ENCODE assay signal across 32 cellular contexts in genomic region chr1:32696041-32696440, GRCh38. TPM values are rescaled to one million over a fixed set of nuclear protein-coding genes. Genes with fewer than 3 reads are reported as not detected.
DNase-seq lines count a peak whose midpoint lies in the region; ATAC-seq and TF ChIP-seq lines count a peak whose summit lies in the region.
"Had no signal": no experiment of that assay in that cellular context is flagged by ENCODE, and none has a peak within 500 bp of the region (broad histone marks: within the 10 kb centered on the region; RNA-seq: fewer than 3 reads in every experiment).

No MANE protein-coding gene starts in this region.

- no peak overlapping the region for H3K27ac Mint-ChIP-seq in activated CD4-positive, alpha-beta T cell treated with anti-CD3 and anti-CD28 coated beads, Interleukin-2, amount 10 ng/mL, durations not matched to agents 24 days and 14 days
- H3K27ac Mint-ChIP-seq: activated naive CD8-positive, alpha-beta T cell; memory B cell; type B pancreatic cell had no signal

- ATAC-seq in upper lobe of right lung: no peak
- ATAC-seq: stimulated activated naive CD8-positive, alpha-beta T cell treated with anti-CD3 and anti-CD28 coated beads, Interleukin-15, amount 100 ng/mL, for 72 hours had no signal

- TF ChIP-seq EP300 in esophagus muscularis mucosa (IDR thresholded peaks at IDR 0.05): no peak

- peaks cover 12% of the 10 kb centered on the region for H3K4me1 Mint-ChIP-seq in activated CD4-positive, alpha-beta T cell treated with anti-CD3 and anti-CD28 coated beads, Interleukin-2, amount 10 ng/mL, durations not matched to agents 24 days and 14 days
- H3K4me1 Mint-ChIP-seq: stimulated activated naive CD8-positive, alpha-beta T cell treated with anti-CD3 and anti-CD28 coated beads, Interleukin-15, amount 100 ng/mL, for 72 hours had no signal

- no peak overlapping the region for H3K4me2 ChIP-seq in mammary epithelial cell (ENCODE audit: insufficient read depth, low read depth, low read length)

- TF ChIP-seq POLR2A in esophagus muscularis mucosa (IDR thresholded peaks at IDR 0.05; ENCODE audit: low read depth): no peak

- 85% methylated on average over 9 of the region's 9 CpGs for WGBS in esophagus muscularis mucosa
- WGBS in mammary epithelial cell (ENCODE audit: low coverage, missing lambda C conversion rate): 95% methylated on average over 9 of the region's 9 CpGs

- no peaks in the 10 kb centered on the region for H3K27me3 ChIP-seq in esophagus muscularis mucosa
- H3K27me3 ChIP-seq in upper lobe of right lung: no peaks in the 10 kb centered on the region
- H3K27me3 ChIP-seq in mammary epithelial cell (ENCODE audit: insufficient read depth, low read length): no peaks in the 10 kb centered on the region
- H3K27me3 ChIP-seq: cardiac muscle cell, pancreas, right atrium auricular region had no signal

- no TSS peak for BruUV-seq in mammary epithelial cell (replicated peaks; lab: Mats Ljungman, UMichigan)

- H3K27ac ChIP-seq in esophagus muscularis mucosa (replicated peaks in 1 of 4) (peak overlapping the region; percentile 81 to 98 (median 96)), upper lobe of right lung (peak overlapping the region; percentile 26), mammary epithelial cell (ENCODE audit: insufficient read depth, low read depth, low read length) (no peak overlapping the region)
- H3K27ac ChIP-seq: 22Rv1, cardiac muscle cell, pancreas, WERI-Rb-1 had no signal

- no peaks in the 10 kb centered on the region for H4K20me1 ChIP-seq in mammary epithelial cell (ENCODE audit: insufficient read depth, low read length)

- CTCF ChIA-PET in mammary epithelial cell (lab: Charles Lee; ENCODE audit: low non-redundant PET): no interaction called here

- H3K9me3 ChIP-seq in esophagus muscularis mucosa (no peaks in the 10 kb centered on the region), upper lobe of right lung (no peaks in the 10 kb centered on the region), mammary epithelial cell (replicated peaks; ENCODE audit: insufficient read depth, low read length) (no peaks in the 10 kb centered on the region)
- H3K9me3 ChIP-seq: Caco-2, HAP-1, pancreas, right atrium auricular region had no signal

- no peak overlapping the region for H2AFZ ChIP-seq in mammary epithelial cell (ENCODE audit: low read depth, low read length)

- dilution Hi-C loops in mammary epithelial cell (cut with HindIII; ENCODE audit: low sequenced_read_pairs): loop anchor here (10.0 kb wide), 1 partner anchor 169 kb away; no protein-coding TSS in a partner anchor

- no peaks in the 10 kb centered on the region for H3K9me3 Mint-ChIP-seq in activated CD4-positive, alpha-beta T cell treated with anti-CD3 and anti-CD28 coated beads, Interleukin-2, amount 10 ng/mL, durations not matched to agents 24 days and 14 days
- H3K9me3 Mint-ChIP-seq: memory B cell; stimulated activated naive CD8-positive, alpha-beta T cell treated with anti-CD3 and anti-CD28 coated beads, Interleukin-15, amount 100 ng/mL, for 72 hours; type B pancreatic cell had no signal

- no peaks in the 10 kb centered on the region for H3K79me2 ChIP-seq in mammary epithelial cell (ENCODE audit: insufficient read depth, low read length)

- TF ChIP-seq CTCF in esophagus muscularis mucosa (IDR thresholded peaks at IDR 0.05) (no peak), upper lobe of right lung (IDR thresholded peaks at IDR 0.05) (no peak), mammary epithelial cell (conservative IDR thresholded peaks at IDR 0.05 in 1 of 2, IDR thresholded peaks at IDR 0.05 in 1 of 2; ENCODE audit: extremely low read depth in 1 of 2, insufficient read depth in 1 of 2, low read depth in 1 of 2, low read length in 2 of 2) (no peak)

- H3K27me3 Mint-ChIP-seq in activated CD4-positive, alpha-beta T cell treated with anti-CD3 and anti-CD28 coated beads, Interleukin-2, amount 10 ng/mL, durations not matched to agents 24 days and 14 days: peaks cover 10% of the 10 kb centered on the region
- H3K27me3 Mint-ChIP-seq: type B pancreatic cell had no signal

- H3K4me3 Mint-ChIP-seq in activated CD4-positive, alpha-beta T cell treated with anti-CD3 and anti-CD28 coated beads, Interleukin-2, amount 10 ng/mL, durations not matched to agents 24 days and 14 days: no peak overlapping the region
- H3K4me3 Mint-ChIP-seq: activated naive CD8-positive, alpha-beta T cell; memory B cell; stimulated activated naive CD8-positive, alpha-beta T cell treated with anti-CD3 and anti-CD28 coated beads, Interleukin-15, amount 100 ng/mL, for 72 hours; type B pancreatic cell had no signal

- peak; percentile 22 for DNase-seq in DMS 273 (lab: John Stamatoyannopoulos, UW; ENCODE audit: unreplicated experiment)
- no peak for DNase-seq in DMS 273 treated with DMSO at 0.1 percent for 48 hours (lab: John Stamatoyannopoulos, UW)
- DNase-seq in esophagus muscularis mucosa (ENCODE audit: extremely low spot score): no peak
- peak; percentile 37 for DNase-seq in posterior vena cava (ENCODE audit: low spot score)
- DNase-seq in upper lobe of right lung: peak; percentile 15
- DNase-seq in medulla oblongata (ENCODE audit: extremely low spot score): no peak
- DNase-seq in activated CD4-positive, alpha-beta T cell treated with anti-CD3 and anti-CD28 coated beads, Interleukin-2, amount 10 ng/mL, durations not matched to agents 24 days and 14 days: no peak
- DNase-seq in mammary epithelial cell: no peak
- DNase-seq: activated CD4-positive, alpha-beta T cell treated with anti-CD3 and anti-CD28 coated beads for 48 hours; activated effector memory CD4-positive, alpha-beta T cell treated with anti-CD3 and anti-CD28 coated beads, Interleukin-2, amount 50 U/mL, for 16 hours; activated T-cell treated with anti-CD3 and anti-CD28 coated beads, Interleukin-2, amount 50 U/mL, for 1 hour; Caco-2; dermis blood vessel endothelial cell; DMS79; hippocampal formation; left cardiac atrium; NCI-H1694; NCI-H446 treated with DMSO at 0.1 percent for 48 hours; NCI-H774; stimulated activated CD8-positive, alpha-beta memory T cell treated with anti-CD3 and anti-CD28 coated beads, Interleukin-4, amount 100 ng/mL, for 48 hours; stimulated activated naive CD8-positive, alpha-beta T cell treated with anti-CD3 and anti-CD28 coated beads, Interleukin-15, amount 100 ng/mL, for 72 hours; T1000; WERI-Rb-1 had no signal

- H3K4me3 ChIP-seq in esophagus muscularis mucosa (no peak overlapping the region), upper lobe of right lung (no peak overlapping the region), mammary epithelial cell (replicated peaks in 1 of 3; ENCODE audit: insufficient read depth in 1 of 3, low read depth in 2 of 3, low read length in 3 of 3) (no peak overlapping the region)
- H3K4me3 ChIP-seq: cardiac muscle cell, HAP-1, pancreas, right atrium auricular region had no signal

- H3K4me1 ChIP-seq in esophagus muscularis mucosa (peaks cover 26 to 98% (median 87%) of the 10 kb centered on the region in 4 donors), upper lobe of right lung (peaks cover 22% of the 10 kb centered on the region), mammary epithelial cell (ENCODE audit: insufficient read depth, low read length) (no peaks in the 10 kb centered on the region)
- H3K4me1 ChIP-seq: Caco-2, HAP-1, pancreas had no signal

- H3K36me3 ChIP-seq in esophagus muscularis mucosa (peaks cover 4 to 38% (median 22%) of the 10 kb centered on the region in 4 donors), upper lobe of right lung (no peaks in the 10 kb centered on the region), mammary epithelial cell (ENCODE audit: insufficient read depth, low read length) (no peaks in the 10 kb centered on the region)
- H3K36me3 ChIP-seq: cardiac muscle cell, HAP-1, pancreas, right atrium auricular region, WERI-Rb-1 had no signal

- intact Hi-C loops in esophagus muscularis mucosa (cut with DNase I) (no loop called here), posterior vena cava (cut with DNase I) (no loop called here), upper lobe of right lung (cut with DNase I) (no loop called here), mammary epithelial cell (cut with micrococcal nuclease) (no loop called here)
- intact Hi-C loops in activated CD4-positive, alpha-beta T cell treated with anti-CD3 and anti-CD28 coated beads, Interleukin-2, amount 10 ng/mL, durations not matched to agents 24 days and 14 days (cut with micrococcal nuclease): no loop called here

- H3K36me3 Mint-ChIP-seq in activated CD4-positive, alpha-beta T cell treated with anti-CD3 and anti-CD28 coated beads, Interleukin-2, amount 10 ng/mL, durations not matched to agents 24 days and 14 days (ENCODE audit: low read depth): no peaks in the 10 kb centered on the region
- H3K36me3 Mint-ChIP-seq: activated naive CD8-positive, alpha-beta T cell had no signal

- H3K9ac ChIP-seq in mammary epithelial cell (ENCODE audit: insufficient read depth, low read length): no peak overlapping the region

- in situ Hi-C loops in mammary epithelial cell (cut with MboI; ENCODE audit: low sequenced_read_pairs in 2 of 2): no loop called here

RNA-seq across cellular contexts. Expression of gene SYNC, which starts 6.5 kb away (rescaled TPM):
- total RNA-seq in esophagus muscularis mucosa: 100 to 1,000 TPM; 111 to 201 (median 153) TPM
- total RNA-seq in posterior vena cava: 100 to 1,000 TPM in 1 of 2 donors, 10 to 100 TPM in 1; 57.5 to 102 TPM
- 16.9 TPM for total RNA-seq in upper lobe of right lung
- not detected in 2 replicates for total RNA-seq in activated CD4-positive, alpha-beta T cell treated with anti-CD3 and anti-CD28 coated beads, Interleukin-2, amount 10 ng/mL, durations not matched to agents 24 days and 14 days
- 10 to 100 TPM in 1 of 2 donors, 1 to 10 TPM in 1; 9.2 to 60.0 TPM for total RNA-seq in mammary epithelial cell
- polyA plus RNA-seq in mammary epithelial cell: 7.6 TPM
- polyA minus RNA-seq in mammary epithelial cell: 7.9 TPM
- polyA plus RNA-seq: neural cell had no signal

RNA-seq across cellular contexts. Expression of gene RBBP4, which starts 45.0 kb away (rescaled TPM):
- 10 to 100 TPM; 83.0 to 98.8 (median 92.2) TPM for total RNA-seq in esophagus muscularis mucosa
- 100 to 1,000 TPM in 1 of 2 donors, 10 to 100 TPM in 1; 85.7 to 108 TPM for total RNA-seq in posterior vena cava
- 156 TPM for total RNA-seq in upper lobe of right lung
- 329 and 331 TPM in 2 replicates for total RNA-seq in activated CD4-positive, alpha-beta T cell treated with anti-CD3 and anti-CD28 coated beads, Interleukin-2, amount 10 ng/mL, durations not matched to agents 24 days and 14 days
- 100 to 1,000 TPM; 108 to 110 TPM for total RNA-seq in mammary epithelial cell
- 67.5 TPM for polyA plus RNA-seq in mammary epithelial cell
- polyA minus RNA-seq in mammary epithelial cell: 98.9 TPM

RNA-seq across cellular contexts. Expression of gene ZBTB8OS, which starts 45.7 kb away (rescaled TPM):
- total RNA-seq in esophagus muscularis mucosa (10 to 100 TPM; 19.6 to 31.1 (median 25.8) TPM), posterior vena cava (10 to 100 TPM; 31.7 to 37.8 TPM), upper lobe of right lung (47.8 TPM), mammary epithelial cell (10 to 100 TPM; 17.0 to 42.8 TPM)
- 50.4 and 54.2 TPM in 2 replicates for total RNA-seq in activated CD4-positive, alpha-beta T cell treated with anti-CD3 and anti-CD28 coated beads, Interleukin-2, amount 10 ng/mL, durations not matched to agents 24 days and 14 days
- polyA plus RNA-seq in mammary epithelial cell: 43.5 TPM
- polyA minus RNA-seq in mammary epithelial cell: 13.2 TPM

Comparison
In these comparisons a context has a peak if more than half of its experiments do, and no peak if none do; other contexts are left out.
1. DNase-seq: peak in DMS 273 (single experiment), posterior vena cava (single experiment) and upper lobe of right lung (single experiment); none in DMS 273 treated with DMSO at 0.1 percent for 48 hours (single experiment), esophagus muscularis mucosa (single experiment), medulla oblongata (single experiment), activated CD4-positive, alpha-beta T cell treated with anti-CD3 and anti-CD28 coated beads, Interleukin-2, amount 10 ng/mL, durations not matched to agents 24 days and 14 days (single experiment) and mammary epithelial cell (single experiment).
2. RNA of gene SYNC, which starts 6.5 kb away (total RNA-seq): 111 to 201 TPM in esophagus muscularis mucosa, 57.5 to 102 TPM in posterior vena cava, 9.2 to 60.0 TPM in mammary epithelial cell and 16.9 TPM in upper lobe of right lung (single experiment); not detected in activated CD4-positive, alpha-beta T cell treated with anti-CD3 and anti-CD28 coated beads, Interleukin-2, amount 10 ng/mL, durations not matched to agents 24 days and 14 days; every median in the first group is over 10 times any median in the second.